In genomic region chr13:23979361-23980159, GRCh38 we compare ENCODE assay signal across 8 cellular contexts.
DNase-seq lines count a peak whose midpoint lies in the region; ATAC-seq lines count a peak whose summit lies in the region.

No MANE protein-coding gene starts in this region.

- intact Hi-C loops in activated CD4-positive, alpha-beta memory T cell treated with anti-CD3 and anti-CD28 coated beads for 36 hours (cut with micrococcal nuclease) = loop anchor here (2.0 kb wide), 1 partner anchor 13 kb away; no protein-coding TSS in a partner anchor

- POLR2A ChIA-PET in activated CD4-positive, alpha-beta memory T cell treated with anti-CD3 and anti-CD28 coated beads for 36 hours (lab: Charles Lee) = no interaction called here

- no peaks in the 10 kb centered on the region for H3K9me2 ChIP-seq in GM23248 (ENCODE audit: insufficient read depth)

- DNase-seq in GM23248 (peak; percentile 95), LoVo (ENCODE audit: low spot score) (peak; percentile 33), lung microvascular endothelial cell (ENCODE audit: low read depth in 2 of 2) (peak; percentile 69), OCI-M2 (lab: John Stamatoyannopoulos, UW; ENCODE audit: unreplicated experiment) (no peak)
- peak; percentile 38 for DNase-seq in activated CD4-positive, alpha-beta memory T cell treated with anti-CD3 and anti-CD28 coated beads for 36 hours
- no peak for DNase-seq in stimulated activated naive B cell treated with anti-CD40 and anti-IgM and Interleukin-4, amounts not matched to agents 10 μg/mL and 1 μg/mL and 100 μg/mL, for 72 hours

- ATAC-seq in stimulated activated naive B cell treated with anti-CD40 and anti-IgM and Interleukin-4, amounts not matched to agents 10 μg/mL and 1 μg/mL and 100 μg/mL, for 72 hours (replicated peaks) = peak; percentile 67 to 77

- in situ Hi-C loops in GM23248 (cut with MboI) = no loop called here

- peak overlapping the region; percentile 67 for H3K4me3 Mint-ChIP-seq in activated CD4-positive, alpha-beta memory T cell treated with anti-CD3 and anti-CD28 coated beads for 36 hours
- peak overlapping the region; percentile 81 to 85 for H3K4me3 Mint-ChIP-seq in stimulated activated naive B cell treated with anti-CD40 and anti-IgM and Interleukin-4, amounts not matched to agents 10 μg/mL and 1 μg/mL and 100 μg/mL, for 72 hours

- no peaks in the 10 kb centered on the region for H4K20me1 ChIP-seq in GM23248 (ENCODE audit: insufficient read depth)

- H3K9me3 ChIP-seq in GM23248 (ENCODE audit: low read depth) (no peaks in the 10 kb centered on the region), endocrine pancreas (ENCODE audit: control insufficient read depth, low read length) (no peaks in the 10 kb centered on the region)

- H3K27ac ChIP-seq in GM23248 = peak overlapping the region; percentile 94

- peak overlapping the region; percentile 93 for H2AFZ ChIP-seq in GM23248

- H3K27me3 ChIP-seq in GM23248 (replicated peaks; ENCODE audit: insufficient read depth) (no peaks in the 10 kb centered on the region), endocrine pancreas (ENCODE audit: control insufficient read depth, insufficient read depth, low read length) (no peaks in the 10 kb centered on the region)

- peak overlapping the region; percentile 57; the same call in 1 of the 2 replicates for H3K4me3 ChIP-seq in GM08714 (ENCODE audit: low read length)
- H3K4me3 ChIP-seq in GM23248 = peak overlapping the region; percentile 94
- H3K4me3 ChIP-seq in endocrine pancreas (ENCODE audit: control insufficient read depth, insufficient read depth, low read length) = peak overlapping the region; percentile 31

- peak overlapping the region; percentile 49 for H3K27ac Mint-ChIP-seq in activated CD4-positive, alpha-beta memory T cell treated with anti-CD3 and anti-CD28 coated beads for 36 hours
- H3K27ac Mint-ChIP-seq in stimulated activated naive B cell treated with anti-CD40 and anti-IgM and Interleukin-4, amounts not matched to agents 10 μg/mL and 1 μg/mL and 100 μg/mL, for 72 hours = peak overlapping the region; percentile 73

- H3K4me1 ChIP-seq in GM23248 (ENCODE audit: insufficient read depth) (0 out of 2 replicates have a peak, but pooled peaks cover 9% of the 10 kb centered on the region), endocrine pancreas (ENCODE audit: control insufficient read depth, insufficient read depth, low read length) (peaks cover 4% of the 10 kb centered on the region)

- H3K9ac ChIP-seq in GM23248 = peak overlapping the region; percentile 97
- peak overlapping the region; percentile 68 for H3K9ac ChIP-seq in endocrine pancreas (ENCODE audit: control insufficient read depth, insufficient read depth, low read length)

- H3K4me1 Mint-ChIP-seq in activated CD4-positive, alpha-beta memory T cell treated with anti-CD3 and anti-CD28 coated beads for 36 hours (ENCODE audit: low read depth) = peaks cover 12% of the 10 kb centered on the region
- H3K4me1 Mint-ChIP-seq in stimulated activated naive B cell treated with anti-CD40 and anti-IgM and Interleukin-4, amounts not matched to agents 10 μg/mL and 1 μg/mL and 100 μg/mL, for 72 hours = peaks cover 10 to 15% of the 10 kb centered on the region in 2 donors

- H3K4me2 ChIP-seq in GM23248 (ENCODE audit: unreplicated experiment) = peak overlapping the region; percentile 99

- H3F3A ChIP-seq in GM23248 (ENCODE audit: insufficient read depth) = no peaks in the 10 kb centered on the region

- H3K9me3 Mint-ChIP-seq in activated CD4-positive, alpha-beta memory T cell treated with anti-CD3 and anti-CD28 coated beads for 36 hours = no peaks in the 10 kb centered on the region
- no peaks in the 10 kb centered on the region for H3K9me3 Mint-ChIP-seq in stimulated activated naive B cell treated with anti-CD40 and anti-IgM and Interleukin-4, amounts not matched to agents 10 μg/mL and 1 μg/mL and 100 μg/mL, for 72 hours

- CTCF ChIA-PET in activated CD4-positive, alpha-beta memory T cell treated with anti-CD3 and anti-CD28 coated beads for 36 hours (lab: Charles Lee) = interaction anchor here (1.3 to 1.7 kb wide), 2 partner anchors 19 to 58 kb away, joined by 4 to 6 read pairs; no protein-coding TSS in a partner anchor

- H3K79me2 ChIP-seq in GM23248 (ENCODE audit: insufficient read depth) = no peaks in the 10 kb centered on the region

- H3K36me3 ChIP-seq in GM23248 (ENCODE audit: low read depth) (no peaks in the 10 kb centered on the region), endocrine pancreas (ENCODE audit: control insufficient read depth, insufficient read depth, low read length) (no peaks in the 10 kb centered on the region)

- H3K27me3 Mint-ChIP-seq in activated CD4-positive, alpha-beta memory T cell treated with anti-CD3 and anti-CD28 coated beads for 36 hours = peaks cover 21% of the 10 kb centered on the region
- H3K27me3 Mint-ChIP-seq in stimulated activated naive B cell treated with anti-CD40 and anti-IgM and Interleukin-4, amounts not matched to agents 10 μg/mL and 1 μg/mL and 100 μg/mL, for 72 hours = peaks cover 35 to 38% of the 10 kb centered on the region in 2 donors

- WGBS in GM23248 (ENCODE audit: low coverage in 1 of 2, low lambda C conversion rate in 2 of 2, missing lambda C conversion rate in 2 of 2), 2 experiments = 2 to 4% methylated on average over 41 to 43 of the region's 43 CpGs

- no peaks in the 10 kb centered on the region for H3K36me3 Mint-ChIP-seq in activated CD4-positive, alpha-beta memory T cell treated with anti-CD3 and anti-CD28 coated beads for 36 hours
- peaks cover 0 to 2% of the 10 kb centered on the region in 2 donors for H3K36me3 Mint-ChIP-seq in stimulated activated naive B cell treated with anti-CD40 and anti-IgM and Interleukin-4, amounts not matched to agents 10 μg/mL and 1 μg/mL and 100 μg/mL, for 72 hours

Comparison
In these comparisons a context has a peak if more than half of its experiments do, and no peak if none do; other contexts are left out.
1. H3K4me3 ChIP-seq: peak in every context shown above with its lines; median percentile 94 in GM23248; 57 in GM08714; 31 in endocrine pancreas.
2. DNase-seq: peak in GM23248 (single experiment), LoVo (single experiment), activated CD4-positive, alpha-beta memory T cell treated with anti-CD3 and anti-CD28 coated beads for 36 hours (single experiment) and lung microvascular endothelial cell (2 of 2); none in stimulated activated naive B cell treated with anti-CD40 and anti-IgM and Interleukin-4, amounts not matched to agents 10 μg/mL and 1 μg/mL and 100 μg/mL, for 72 hours (single experiment) and OCI-M2 (single experiment).